Comparison of ENCODE assay signal across 10 cellular contexts in genomic region chr13:33367931-33368330, GRCh38.
DNase-seq lines count a peak whose midpoint lies in the region; ATAC-seq and TF ChIP-seq lines count a peak whose summit lies in the region.
"Had no signal": no experiment of that assay in that cellular context is flagged by ENCODE, and none has a peak within 500 bp of the region (broad histone marks: within the 10 kb centered on the region; RNA-seq: fewer than 3 reads in every experiment).

No MANE protein-coding gene starts in this region.

- 36 to 48% methylated on average over 5 of the region's 5 CpGs for WGBS in thyroid gland, 2 donors
- 18 to 32% (median 27%) methylated on average over 5 of the region's 5 CpGs for WGBS in spleen, 5 donors

- H3K4me1 ChIP-seq in thyroid gland (peaks cover 37 to 44% of the 10 kb centered on the region in 2 donors), spleen (peaks cover 0 to 26% (median 13%) of the 10 kb centered on the region in 6 donors), breast epithelium (no peaks in the 10 kb centered on the region)

- no peak overlapping the region for H3K4me3 ChIP-seq in thyroid gland (replicated peaks in 1 of 3)
- no peak overlapping the region for H3K4me3 ChIP-seq in spleen
- H3K4me3 ChIP-seq in breast epithelium = no peak overlapping the region

- TF ChIP-seq CTCF in activated CD8-positive, alpha-beta T cell treated with anti-CD3 and anti-CD28 coated beads for 36 hours (IDR thresholded peaks at IDR 0.05) = no peak
- TF ChIP-seq CTCF in thyroid gland (IDR thresholded peaks at IDR 0.05) (no peak), spleen (IDR thresholded peaks at IDR 0.05 in 8 of 11, conservative IDR thresholded peaks at IDR 0.05 in 3 of 11) (no peak), breast epithelium (IDR thresholded peaks at IDR 0.05) (no peak)

- CTCF ChIA-PET in activated CD8-positive, alpha-beta T cell treated with anti-CD3 and anti-CD28 coated beads for 36 hours (lab: Charles Lee) = no interaction called here
- CTCF ChIA-PET in activated CD8-positive, alpha-beta T cell treated with anti-CD3 and anti-CD28 coated beads, Interleukin-2, amount 10 ng/mL, durations not matched to agents 7 days and 5 days (lab: Charles Lee) = no interaction called here

- no peak overlapping the region for H3K27ac Mint-ChIP-seq in activated CD8-positive, alpha-beta T cell treated with anti-CD3 and anti-CD28 coated beads for 36 hours
- no peak overlapping the region for H3K27ac Mint-ChIP-seq in activated CD8-positive, alpha-beta T cell treated with anti-CD3 and anti-CD28 coated beads, Interleukin-2, amount 10 ng/mL, durations not matched to agents 7 days and 5 days
- H3K27ac Mint-ChIP-seq in activated naive CD8-positive, alpha-beta T cell treated with anti-CD3 and anti-CD28 coated beads for 36 hours = peak overlapping the region; percentile 13

- peak; percentile 68 for ATAC-seq in activated CD8-positive, alpha-beta T cell treated with anti-CD3 and anti-CD28 coated beads for 36 hours
- ATAC-seq in activated CD8-positive, alpha-beta T cell treated with anti-CD3 and anti-CD28 coated beads, Interleukin-2, amount 10 ng/mL, durations not matched to agents 7 days and 5 days = no peak
- ATAC-seq in HG03520 (IDR thresholded peaks at IDR 0.05; ENCODE audit: unreplicated experiment) (peak; percentile 42), HG03460 (IDR thresholded peaks at IDR 0.05; ENCODE audit: unreplicated experiment) (no peak)

- peaks cover 3% of the 10 kb centered on the region for H3K27me3 Mint-ChIP-seq in activated CD8-positive, alpha-beta T cell treated with anti-CD3 and anti-CD28 coated beads for 36 hours
- H3K27me3 Mint-ChIP-seq in activated CD8-positive, alpha-beta T cell treated with anti-CD3 and anti-CD28 coated beads, Interleukin-2, amount 10 ng/mL, durations not matched to agents 7 days and 5 days (ENCODE audit: low read depth) = peaks cover 4% of the 10 kb centered on the region
- H3K27me3 Mint-ChIP-seq in activated naive CD8-positive, alpha-beta T cell treated with anti-CD3 and anti-CD28 coated beads for 36 hours = no peaks in the 10 kb centered on the region

- peak; percentile 15 for DNase-seq in activated CD8-positive, alpha-beta T cell treated with anti-CD3 and anti-CD28 coated beads for 36 hours
- DNase-seq in activated CD8-positive, alpha-beta T cell treated with anti-CD3 and anti-CD28 coated beads, Interleukin-2, amount 10 ng/mL, durations not matched to agents 7 days and 5 days = no peak
- no peak for DNase-seq in activated naive CD8-positive, alpha-beta T cell treated with anti-CD3 and anti-CD28 coated beads for 36 hours
- no peak for DNase-seq in thyroid gland
- DNase-seq in spleen = no peak
- no peak for DNase-seq in breast epithelium (ENCODE audit: low spot score in 2 of 2)
- DNase-seq: naive thymus-derived CD8-positive, alpha-beta T cell; NCI-H510A treated with DMSO at 0.1 percent for 48 hours had no signal

- peaks cover 11% of the 10 kb centered on the region for H3K4me1 Mint-ChIP-seq in activated CD8-positive, alpha-beta T cell treated with anti-CD3 and anti-CD28 coated beads for 36 hours (ENCODE audit: low read depth)
- H3K4me1 Mint-ChIP-seq in activated CD8-positive, alpha-beta T cell treated with anti-CD3 and anti-CD28 coated beads, Interleukin-2, amount 10 ng/mL, durations not matched to agents 7 days and 5 days (ENCODE audit: low read depth) = peaks cover 6% of the 10 kb centered on the region
- peaks cover 13% of the 10 kb centered on the region for H3K4me1 Mint-ChIP-seq in activated naive CD8-positive, alpha-beta T cell treated with anti-CD3 and anti-CD28 coated beads for 36 hours

- H3K27ac ChIP-seq in thyroid gland (peak overlapping the region; percentile 67 to 86 (median 69)), spleen (peak overlapping the region in 1 of 8 donors; percentile 10), breast epithelium (no peak overlapping the region)

- TF ChIP-seq POLR2A in thyroid gland (IDR thresholded peaks at IDR 0.05) (no peak), spleen (IDR thresholded peaks at IDR 0.05) (no peak), breast epithelium (IDR thresholded peaks at IDR 0.05) (no peak)

- H3K9me3 Mint-ChIP-seq in activated CD8-positive, alpha-beta T cell treated with anti-CD3 and anti-CD28 coated beads for 36 hours = no peaks in the 10 kb centered on the region
- no peaks in the 10 kb centered on the region for H3K9me3 Mint-ChIP-seq in activated CD8-positive, alpha-beta T cell treated with anti-CD3 and anti-CD28 coated beads, Interleukin-2, amount 10 ng/mL, durations not matched to agents 7 days and 5 days (ENCODE audit: insufficient read depth)
- H3K9me3 Mint-ChIP-seq in activated naive CD8-positive, alpha-beta T cell treated with anti-CD3 and anti-CD28 coated beads for 36 hours = no peaks in the 10 kb centered on the region

- H3K4me3 Mint-ChIP-seq in activated CD8-positive, alpha-beta T cell treated with anti-CD3 and anti-CD28 coated beads for 36 hours = no peak overlapping the region
- H3K4me3 Mint-ChIP-seq in activated CD8-positive, alpha-beta T cell treated with anti-CD3 and anti-CD28 coated beads, Interleukin-2, amount 10 ng/mL, durations not matched to agents 7 days and 5 days = no peak overlapping the region
- no peak overlapping the region for H3K4me3 Mint-ChIP-seq in activated naive CD8-positive, alpha-beta T cell treated with anti-CD3 and anti-CD28 coated beads for 36 hours
- H3K4me3 Mint-ChIP-seq: naive thymus-derived CD8-positive, alpha-beta T cell had no signal

- H3K36me3 Mint-ChIP-seq in activated CD8-positive, alpha-beta T cell treated with anti-CD3 and anti-CD28 coated beads for 36 hours (ENCODE audit: low read depth) = no peaks in the 10 kb centered on the region
- no peaks in the 10 kb centered on the region for H3K36me3 Mint-ChIP-seq in activated CD8-positive, alpha-beta T cell treated with anti-CD3 and anti-CD28 coated beads, Interleukin-2, amount 10 ng/mL, durations not matched to agents 7 days and 5 days (ENCODE audit: low read depth)
- H3K36me3 Mint-ChIP-seq in activated naive CD8-positive, alpha-beta T cell treated with anti-CD3 and anti-CD28 coated beads for 36 hours = no peaks in the 10 kb centered on the region
- H3K36me3 Mint-ChIP-seq: naive thymus-derived CD8-positive, alpha-beta T cell had no signal

- intact Hi-C loops in activated CD8-positive, alpha-beta T cell treated with anti-CD3 and anti-CD28 coated beads for 36 hours (cut with micrococcal nuclease) = no loop called here
- intact Hi-C loops in thyroid gland (cut with DNase I) (no loop called here), spleen (cut with DNase I; ENCODE audit: low total_unique reads) (no loop called here), breast epithelium (cut with DNase I; ENCODE audit: low total_unique reads) (no loop called here)

- POLR2A ChIA-PET in activated CD8-positive, alpha-beta T cell treated with anti-CD3 and anti-CD28 coated beads for 36 hours (lab: Charles Lee) = no interaction called here
- POLR2A ChIA-PET in activated CD8-positive, alpha-beta T cell treated with anti-CD3 and anti-CD28 coated beads, Interleukin-2, amount 10 ng/mL, durations not matched to agents 7 days and 5 days (lab: Charles Lee) = interaction anchor here (0.7 kb wide), 1 partner anchor 163 kb away, joined by 5 read pairs; no protein-coding TSS in a partner anchor

- no peaks in the 10 kb centered on the region for H3K27me3 ChIP-seq in thyroid gland
- no peaks in the 10 kb centered on the region for H3K27me3 ChIP-seq in spleen (replicated peaks in 1 of 7)
- H3K27me3 ChIP-seq in breast epithelium = no peaks in the 10 kb centered on the region

- H3K36me3 ChIP-seq in thyroid gland (no peaks in the 10 kb centered on the region), spleen (no peaks in the 10 kb centered on the region), breast epithelium (no peaks in the 10 kb centered on the region)

- H3K9me3 ChIP-seq in thyroid gland = no peaks in the 10 kb centered on the region
- H3K9me3 ChIP-seq in spleen = no peaks in the 10 kb centered on the region
- no peaks in the 10 kb centered on the region for H3K9me3 ChIP-seq in breast epithelium

Comparison
In these comparisons a context has a peak if more than half of its experiments do, and no peak if none do; other contexts are left out.
1. ATAC-seq: peak in activated CD8-positive, alpha-beta T cell treated with anti-CD3 and anti-CD28 coated beads for 36 hours (single experiment) and HG03520 (single experiment); none in activated CD8-positive, alpha-beta T cell treated with anti-CD3 and anti-CD28 coated beads, Interleukin-2, amount 10 ng/mL, durations not matched to agents 7 days and 5 days (single experiment) and HG03460 (single experiment).
2. H3K27ac ChIP-seq: peak in thyroid gland (3 of 3); none in breast epithelium (0 of 2).